30 cellular contexts compared by ENCODE assay signal in genomic region chr17:79395545-79395944, GRCh38.
"Had no signal": no experiment of that assay in that cellular context is flagged by ENCODE, and none has a peak within 500 bp of the region (broad histone marks: within the 10 kb centered on the region; RNA-seq: fewer than 3 reads in every experiment).

No MANE protein-coding gene starts in this region.

- DNase-seq: naive thymus-derived CD8-positive, alpha-beta T cell; nephron progenitor cell; occipital lobe; ovary; posterior cingulate gyrus; psoas muscle; right cardiac atrium; spleen; stimulated activated CD4-positive, alpha-beta T cell treated with anti-CD3 and anti-CD28 coated beads, Interleukin-12 subunit alpha, Interleukin-12 subunit beta, amount 100 ng/mL, for 4 hours; stimulated activated CD4-positive, alpha-beta T cell treated with anti-CD3 and anti-CD28 coated beads, Interleukin-1b, Interleukin-23, amount 100 ng/mL, for 48 hours; stimulated activated CD4-positive, alpha-beta T cell treated with anti-CD3 and anti-CD28 coated beads, Interleukin-4, amount 100 ng/mL, for 1 hour; stimulated activated CD4-positive, alpha-beta T cell treated with anti-CD3 and anti-CD28 coated beads, Interleukin-4, amount 100 ng/mL, for 4 hours; stimulated activated CD8-positive, alpha-beta memory T cell treated with anti-CD3 and anti-CD28 coated beads, Interleukin-4, amount 100 ng/mL, for 48 hours; stimulated activated naive CD4-positive, alpha-beta T cell; stimulated activated naive CD8-positive, alpha-beta T cell treated with anti-CD3 and anti-CD28 coated beads, Interleukin-15, amount 100 ng/mL, for 72 hours; stimulated activated naive CD8-positive, alpha-beta T cell treated with anti-CD3 and anti-CD28 coated beads, Interleukin-15, Interleukin-2, amounts not matched to agents 100 U/mL and 50 U/mL, for 24 hours; testis; tibial artery; transverse colon; upper lobe of right lung; uterus had no signal

- H3K27me3 ChIP-seq: ovary, testis, uterus had no signal

- H3K27ac ChIP-seq: ovary, parathyroid adenoma, psoas muscle, skin epidermis, spleen, suprapubic skin, testis, tibial artery, transverse colon, upper lobe of right lung, uterus had no signal

- H3K4me3 Mint-ChIP-seq: naive thymus-derived CD8-positive, alpha-beta T cell; natural killer cell treated with Interleukin-12 subunit alpha and Interleukin-12 subunit beta and Interleukin-15 and Interleukin-18, amount 100 ng/mL, for 72 hours; nephron progenitor cell; neural crest cell; stimulated activated memory B cell treated with anti-CD40 and anti-IgM and Interleukin-4, amounts not matched to agents 10 μg/mL and 1 μg/mL and 100 μg/mL, for 72 hours; stimulated activated naive CD8-positive, alpha-beta T cell treated with anti-CD3 and anti-CD28 coated beads, Interleukin-15, amount 100 ng/mL, for 72 hours; type B pancreatic cell had no signal

- H3K36me3 Mint-ChIP-seq: naive thymus-derived CD8-positive, alpha-beta T cell; natural killer cell treated with Interleukin-12 subunit alpha and Interleukin-12 subunit beta and Interleukin-15 and Interleukin-18, amount 100 ng/mL, for 72 hours; stimulated activated memory B cell treated with anti-CD40 and anti-IgM and Interleukin-4, amounts not matched to agents 10 μg/mL and 1 μg/mL and 100 μg/mL, for 72 hours; type B pancreatic cell had no signal

- H2AFZ ChIP-seq: parathyroid adenoma had no signal

- H3K9me3 ChIP-seq: ovary, psoas muscle, spleen, suprapubic skin, testis, tibial artery, transverse colon, upper lobe of right lung, uterus had no signal

- H3K4me3 ChIP-seq: ovary, psoas muscle, skin epidermis, smooth muscle cell, spleen, suprapubic skin, testis, tibial artery, transverse colon, upper lobe of right lung, uterus had no signal

- H3K27ac Mint-ChIP-seq: naive thymus-derived CD8-positive, alpha-beta T cell; natural killer cell treated with Interleukin-12 subunit alpha and Interleukin-12 subunit beta and Interleukin-15 and Interleukin-18, amount 100 ng/mL, for 72 hours; nephron progenitor cell; progenitor cell of endocrine pancreas; stimulated activated memory B cell treated with anti-CD40 and anti-IgM and Interleukin-4, amounts not matched to agents 10 μg/mL and 1 μg/mL and 100 μg/mL, for 72 hours; stimulated activated naive CD8-positive, alpha-beta T cell treated with anti-CD3 and anti-CD28 coated beads, Interleukin-15, amount 100 ng/mL, for 72 hours; type B pancreatic cell had no signal

- H3K9me3 Mint-ChIP-seq: naive thymus-derived CD8-positive, alpha-beta T cell; natural killer cell treated with Interleukin-12 subunit alpha and Interleukin-12 subunit beta and Interleukin-15 and Interleukin-18, amount 100 ng/mL, for 72 hours; nephron progenitor cell; neural crest cell; stimulated activated memory B cell treated with anti-CD40 and anti-IgM and Interleukin-4, amounts not matched to agents 10 μg/mL and 1 μg/mL and 100 μg/mL, for 72 hours; stimulated activated naive CD8-positive, alpha-beta T cell treated with anti-CD3 and anti-CD28 coated beads, Interleukin-15, amount 100 ng/mL, for 72 hours; type B pancreatic cell had no signal

- H3K79me2 ChIP-seq: parathyroid adenoma had no signal

- H3K36me3 ChIP-seq: ovary, spleen, suprapubic skin, tibial artery, transverse colon, upper lobe of right lung, uterus had no signal

- H3K4me2 ChIP-seq: smooth muscle cell had no signal

- H3K4me1 ChIP-seq: psoas muscle, testis had no signal

- H3K9ac ChIP-seq: parathyroid adenoma had no signal
